6 cellular contexts compared by ENCODE assay signal in genomic region chr7:42636380-42636779, GRCh38.
A peak's percentile ranks its signal among the peaks of the same experiment; 100 is the strongest.
DNase-seq lines count a peak whose midpoint lies in the region; ATAC-seq and TF ChIP-seq lines count a peak whose summit lies in the region.
"Not testable (repeated sequence)": the region's sequence is repeated elsewhere in the genome, so short reads cannot be mapped to it uniquely, and the experiment has no call there.

No MANE protein-coding gene starts in this region.

- TF ChIP-seq EP300 in SK-N-SH (IDR thresholded peaks at IDR 0.05; ENCODE audit: borderline replicate concordance in 1 of 2, low read depth in 1 of 2, low read length in 1 of 2); esophagus muscularis mucosa (IDR thresholded peaks at IDR 0.05): not testable (repeated sequence)

- CTCF ChIA-PET in SK-N-SH (lab: Yijun Ruan, JAX) = not testable (repeated sequence)

- not testable (repeated sequence) for H3K9ac ChIP-seq in SK-N-SH

- not testable (repeated sequence) for H3K36me3 Mint-ChIP-seq in GM23338 (ENCODE audit: low read depth)

- 3% methylated on average over 11 of the region's 11 CpGs for WGBS in SK-N-SH (ENCODE audit: low lambda C conversion rate)
- 85% methylated on average over 11 of the region's 11 CpGs for WGBS in esophagus muscularis mucosa

- not testable (repeated sequence) for H3K79me2 ChIP-seq in ACC112 (ENCODE audit: control insufficient read depth, insufficient read depth, low read length, unreplicated experiment); GM23338 (replicated peaks; ENCODE audit: insufficient read depth); SK-N-SH (ENCODE audit: insufficient read depth)

- not testable (repeated sequence) for TF ChIP-seq RAD21 in SK-N-SH (IDR thresholded peaks at IDR 0.05; ENCODE audit: low read length)

- H3K4me2 ChIP-seq in GM23338 = not testable (repeated sequence)
- H3K4me2 ChIP-seq in SK-N-SH = peak overlapping the region; percentile 24; the same call in 1 of the 2 replicates

- not testable (repeated sequence) for TF ChIP-seq CTCF in GM23338 (conservative IDR thresholded peaks at IDR 0.05; ENCODE audit: low read depth in 2 of 2); SK-N-SH (IDR thresholded peaks at IDR 0.05); esophagus muscularis mucosa (IDR thresholded peaks at IDR 0.05)

- not testable (repeated sequence) for H3K4me3 Mint-ChIP-seq in GM23338

- not testable (repeated sequence) for H3K9me3 ChIP-seq in SK-N-SH, esophagus muscularis mucosa

- H4K20me1 ChIP-seq in GM23338 (replicated peaks; ENCODE audit: insufficient read depth); SK-N-SH (ENCODE audit: insufficient read depth): not testable (repeated sequence)

- intact Hi-C loops in esophagus muscularis mucosa (cut with DNase I) = not testable (repeated sequence)

- POLR2A ChIA-PET in SK-N-SH (lab: Yijun Ruan, JAX) = not testable (repeated sequence)

- not testable (repeated sequence) for ATAC-seq in GM23338

- not testable (repeated sequence) for H3K4me1 ChIP-seq in ACC112 (ENCODE audit: control insufficient read depth, insufficient read depth, low read length, unreplicated experiment); GM23338 (ENCODE audit: insufficient read depth); SK-N-SH (ENCODE audit: control insufficient read depth in 1 of 2, insufficient read depth in 2 of 2, low read depth in 1 of 2, low read length in 1 of 2); esophagus muscularis mucosa

- H3K4me3 ChIP-seq in ACC112 (ENCODE audit: low read depth, low read length) = peak overlapping the region; percentile 27; the same call in 1 of the 2 replicates
- H3K4me3 ChIP-seq in GM23338; SK-N-SH (ENCODE audit: low read depth in 2 of 2, low read length in 1 of 2); esophagus muscularis mucosa: not testable (repeated sequence)

- H3F3A ChIP-seq in GM23338 (replicated peaks; ENCODE audit: low read depth); SK-N-SH (replicated peaks; ENCODE audit: insufficient read depth): not testable (repeated sequence)

- not testable (repeated sequence) for H3K27me3 Mint-ChIP-seq in GM23338 (ENCODE audit: insufficient read depth, low read depth, poor library complexity)

- not testable (repeated sequence) for TF ChIP-seq POLR2A in esophagus muscularis mucosa (IDR thresholded peaks at IDR 0.05; ENCODE audit: low read depth)

- not testable (repeated sequence) for H2AFZ ChIP-seq in ACC112 (ENCODE audit: low read length, unreplicated experiment); SK-N-SH (ENCODE audit: low read depth)
- peak overlapping the region; percentile 86; the same call in 1 of the 2 replicates for H2AFZ ChIP-seq in GM23338

- not testable (repeated sequence) for H3K27me3 ChIP-seq in ACC112 (ENCODE audit: insufficient read depth, low read length); GM23338 (ENCODE audit: insufficient read depth); esophagus muscularis mucosa
- H3K27me3 ChIP-seq in SK-N-SH (ENCODE audit: insufficient read depth) = peaks cover 17% of the 10 kb centered on the region; the same call in 1 of the 2 replicates

- not testable (repeated sequence) for H3K27ac ChIP-seq in ACC112 (ENCODE audit: low read depth, low read length); GM23338 (ENCODE audit: low read depth); SK-N-SH (ENCODE audit: low read depth in 2 of 2, low read length in 1 of 2); esophagus muscularis mucosa (replicated peaks in 1 of 4)

- not testable (repeated sequence) for H3K9me2 ChIP-seq in GM23338 (ENCODE audit: insufficient read depth); SK-N-SH

- H3K4me1 Mint-ChIP-seq in GM23338 = not testable (repeated sequence)

- H3K27ac Mint-ChIP-seq in GM23338 = not testable (repeated sequence)

- DNase-seq in Daoy (ENCODE audit: low read depth) = peak; percentile 31
- DNase-seq in GM23338 (ENCODE audit: low spot score); SK-N-SH: not testable (repeated sequence)
- peak; percentile 17 for DNase-seq in RPMI8226
- peak; percentile 64 for DNase-seq in esophagus muscularis mucosa (ENCODE audit: extremely low spot score)

- not testable (repeated sequence) for H3K9me3 Mint-ChIP-seq in GM23338

- not testable (repeated sequence) for H3K36me3 ChIP-seq in ACC112 (ENCODE audit: insufficient read depth, low read length); GM23338 (ENCODE audit: insufficient read depth); SK-N-SH (replicated peaks in 1 of 2; ENCODE audit: control insufficient read depth in 1 of 2, insufficient read depth in 2 of 2, low read length in 1 of 2); esophagus muscularis mucosa
